Comparison of ENCODE assay signal across 10 cellular contexts in genomic region chr15:40931300-40932142, GRCh38. TPM values are rescaled to one million over a fixed set of nuclear protein-coding genes. Genes with fewer than 3 reads are reported as not detected.
DNase-seq lines count a peak whose midpoint lies in the region; ATAC-seq and TF ChIP-seq lines count a peak whose summit lies in the region.
"Had no signal": no experiment of that assay in that cellular context is flagged by ENCODE, and none has a peak within 500 bp of the region (broad histone marks: within the 10 kb centered on the region; RNA-seq: fewer than 3 reads in every experiment).

No MANE protein-coding gene starts in this region.

- TF ChIP-seq CTCF in heart right ventricle (IDR thresholded peaks at IDR 0.05) = no peak
- no peak for TF ChIP-seq CTCF in uterus (IDR thresholded peaks at IDR 0.05)

- WGBS in heart right ventricle, 2 donors = 56 to 57% methylated on average over 16 of the region's 16 CpGs

- peaks cover 0 to 8% of the 10 kb centered on the region in 2 donors for H3K36me3 Mint-ChIP-seq in naive B cell

- peaks cover 15 to 90% (median 65%) of the 10 kb centered on the region in 9 donors for H3K4me1 ChIP-seq in heart right ventricle
- H3K4me1 ChIP-seq in uterus = peaks cover 0 to 35% of the 10 kb centered on the region in 2 donors

- DNase-seq in heart right ventricle (no peak), Right ventricle myocardium inferior (ENCODE audit: missing footprints) (no peak), dermis blood vessel endothelial cell (peak; percentile 44), naive B cell (no peak), uterus (no peak), ureter (ENCODE audit: low spot score) (no peak)

- peak overlapping the region; percentile 36 to 96 (median 82) for H3K27ac ChIP-seq in heart right ventricle
- H3K27ac ChIP-seq in uterus = peak overlapping the region in 1 of 2 donors; percentile 56
- H3K27ac ChIP-seq: C4-2B had no signal

- peaks cover 0 to 56% (median 8%) of the 10 kb centered on the region in 9 donors for H3K36me3 ChIP-seq in heart right ventricle
- no peaks in the 10 kb centered on the region for H3K36me3 ChIP-seq in uterus

- H3K27me3 Mint-ChIP-seq in naive B cell = peaks cover 52 to 64% (median 63%) of the 10 kb centered on the region in 3 donors

- no peak overlapping the region for H3K27ac Mint-ChIP-seq in naive B cell

- peaks cover 0 to 2% (median 0%) of the 10 kb centered on the region in 7 donors for H3K9me3 Mint-ChIP-seq in naive B cell

- intact Hi-C loops in heart right ventricle (cut with DNase I) (loop anchor here in 3 of 10 donors (2.0 kb wide), 1 partner anchor 25 kb away; no protein-coding TSS in a partner anchor), Right ventricle myocardium inferior (cut with DNase I) (loop anchor here (1.0 kb wide), 1 partner anchor 10 kb away; no protein-coding TSS in a partner anchor), uterus (cut with DNase I; ENCODE audit: low total_unique reads) (no loop called here)

- no peak for TF ChIP-seq POLR2A in uterus (IDR thresholded peaks at IDR 0.05)

- peak overlapping the region; percentile 76 to 93 (median 87) for H3K4me3 Mint-ChIP-seq in naive B cell

- H3K27me3 ChIP-seq in heart right ventricle (peaks cover 5 to 69% (median 30%) of the 10 kb centered on the region in 7 donors), uterus (peaks cover 21 to 37% of the 10 kb centered on the region in 2 donors)

- peaks cover 36 to 48% (median 40%) of the 10 kb centered on the region in 3 donors for H3K4me1 Mint-ChIP-seq in naive B cell

- H3K4me3 ChIP-seq in heart right ventricle (peak overlapping the region in 9 of 10 donors; percentile 59 to 96 (median 75)), uterus (peak overlapping the region; percentile 29 to 41)

- H3K9me3 ChIP-seq in heart right ventricle = no peaks in the 10 kb centered on the region
- no peaks in the 10 kb centered on the region for H3K9me3 ChIP-seq in uterus

- ATAC-seq in heart right ventricle (no peak), Right ventricle myocardium inferior (no peak), naive B cell (ENCODE audit: low read depth in 2 of 2) (no peak), HG02610 (IDR thresholded peaks at IDR 0.05; ENCODE audit: unreplicated experiment) (no peak), HG03045 (IDR thresholded peaks at IDR 0.05; ENCODE audit: unreplicated experiment) (no peak)

RNA-seq across cellular contexts. Expression of gene DLL4, which starts 2.4 kb away (rescaled TPM):
- total RNA-seq in heart right ventricle = 10 to 100 TPM in 8 of 10 donors, 1 to 10 TPM in 2; 6.5 to 24.8 (median 16.6) TPM
- polyA plus RNA-seq in heart right ventricle = 10 to 100 TPM in 1 of 2 donors, 1 to 10 TPM in 1; 8.7 to 10.2 TPM
- 11.1 TPM for total RNA-seq in Right ventricle myocardium inferior
- total RNA-seq in dermis blood vessel endothelial cell = 128 and 158 TPM in 2 replicates
- polyA plus RNA-seq in naive B cell (ENCODE audit: low read depth in 6 of 6) = not detected
- 10 to 100 TPM; 18.2 to 31.1 (median 22.6) TPM for total RNA-seq in uterus
- total RNA-seq in ureter = 15.2 TPM

RNA-seq across cellular contexts. Expression of gene CHAC1, which starts 21.8 kb away (rescaled TPM):
- total RNA-seq in heart right ventricle = 1 to 10 TPM in 7 of 10 donors, under 1 TPM in 3; 0.31 to 4.8 (median 1.7) TPM
- 1 to 10 TPM; 1.7 to 7.6 TPM for polyA plus RNA-seq in heart right ventricle
- total RNA-seq in Right ventricle myocardium inferior = 0.81 TPM
- total RNA-seq in dermis blood vessel endothelial cell = 2.2 and 2.9 TPM in 2 replicates
- under 1 TPM in 2 of 6 donors, not detected in 4; 0.22 to 0.73 TPM for polyA plus RNA-seq in naive B cell (ENCODE audit: low read depth in 6 of 6)
- total RNA-seq in uterus = 1 to 10 TPM in 2 of 4 donors, under 1 TPM in 1, not detected in 1; 0.35 to 1.8 (median 1.4) TPM
- total RNA-seq in ureter = 9.2 TPM

RNA-seq across cellular contexts. Expression of gene VPS18, which starts 37.3 kb away (rescaled TPM):
- total RNA-seq in heart right ventricle (10 to 100 TPM; 16.0 to 25.0 (median 21.5) TPM), Right ventricle myocardium inferior (20.6 TPM), dermis blood vessel endothelial cell (64.1 and 67.2 TPM in 2 replicates), uterus (10 to 100 TPM in 2 of 4 donors, 1 to 10 TPM in 2; 3.8 to 33.3 (median 17.3) TPM), ureter (30.0 TPM)
- polyA plus RNA-seq in heart right ventricle (10 to 100 TPM; 10.5 to 12.2 TPM), naive B cell (ENCODE audit: low read depth in 6 of 6) (10 to 100 TPM; 21.2 to 33.6 (median 23.5) TPM)

RNA-seq across cellular contexts. Expression of gene RHOV, which starts 57.5 kb away (rescaled TPM):
- total RNA-seq in heart right ventricle (not detected), Right ventricle myocardium inferior (not detected), dermis blood vessel endothelial cell (0.17 TPM in 1 of 2 replicates, not detected in the other), uterus (under 1 TPM in 1 of 4 donors, not detected in 3; 0.76 TPM), ureter (31.4 TPM)
- polyA plus RNA-seq in heart right ventricle (under 1 TPM in 1 of 2 donors, not detected in 1; 0.03 TPM), naive B cell (ENCODE audit: low read depth in 6 of 6) (not detected)
- total RNA-seq: myocyte had no signal
